Comparison of ENCODE assay signal across 1 cellular context in the genomic region with DNA sequence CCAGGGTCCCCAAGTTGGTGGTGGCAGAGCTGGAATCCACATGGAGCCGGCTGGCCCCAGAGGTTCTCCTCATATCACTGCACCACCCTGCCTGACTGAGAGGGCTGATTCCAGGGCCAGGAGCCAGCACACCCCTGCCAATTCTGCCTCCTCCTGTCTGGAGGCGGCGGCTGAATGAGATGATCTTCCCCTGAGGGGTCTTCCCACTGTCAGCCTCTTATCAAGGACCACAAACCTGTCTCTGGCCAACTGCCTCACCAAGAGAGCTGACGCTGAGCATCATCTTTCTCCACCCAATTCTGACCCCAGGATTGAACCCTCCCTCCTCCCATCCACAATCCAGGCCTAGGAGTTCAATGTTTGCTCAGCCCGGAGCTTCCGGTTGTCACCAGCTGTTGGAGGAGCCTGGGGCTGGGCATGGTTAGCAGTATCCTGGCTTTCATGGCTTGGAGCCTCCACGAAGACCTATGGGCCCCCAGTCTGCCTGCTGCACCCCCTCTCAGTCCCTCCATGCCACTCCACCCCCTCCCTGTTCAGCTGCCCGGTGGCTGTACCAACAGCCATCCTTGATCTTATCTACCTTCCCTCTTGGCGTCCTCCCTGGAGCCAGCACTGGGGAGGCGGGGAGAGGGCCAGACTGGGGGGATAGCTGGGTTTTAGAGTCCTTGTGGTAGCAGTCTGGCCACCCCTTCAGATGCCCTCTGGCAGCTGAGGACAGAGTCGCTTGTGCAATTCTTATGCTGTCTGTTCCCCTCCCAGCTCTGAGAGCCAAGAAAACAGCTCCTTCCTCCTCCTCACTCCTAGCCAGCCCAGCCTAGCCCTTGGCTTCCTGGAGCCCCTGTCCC.
TF ChIP-seq lines count a peak whose summit lies in the region.

No MANE protein-coding gene starts in this region.

TF ChIP-seq in WTC11, 78 proteins besides CTCF, POLR2A, EP300 and RAD21:
- TF ChIP-seq GABPB1 (CRISPR knock-in tag; IDR thresholded peaks at IDR 0.05), result peak; percentile 21; the same call in 1 of the 2 replicates
- TF ChIP-seq TCF7 (CRISPR knock-in tag; IDR thresholded peaks at IDR 0.05; ENCODE audit: low read depth), result no peak
